ENCODE assay signal across 8 cellular contexts in the genomic region with DNA sequence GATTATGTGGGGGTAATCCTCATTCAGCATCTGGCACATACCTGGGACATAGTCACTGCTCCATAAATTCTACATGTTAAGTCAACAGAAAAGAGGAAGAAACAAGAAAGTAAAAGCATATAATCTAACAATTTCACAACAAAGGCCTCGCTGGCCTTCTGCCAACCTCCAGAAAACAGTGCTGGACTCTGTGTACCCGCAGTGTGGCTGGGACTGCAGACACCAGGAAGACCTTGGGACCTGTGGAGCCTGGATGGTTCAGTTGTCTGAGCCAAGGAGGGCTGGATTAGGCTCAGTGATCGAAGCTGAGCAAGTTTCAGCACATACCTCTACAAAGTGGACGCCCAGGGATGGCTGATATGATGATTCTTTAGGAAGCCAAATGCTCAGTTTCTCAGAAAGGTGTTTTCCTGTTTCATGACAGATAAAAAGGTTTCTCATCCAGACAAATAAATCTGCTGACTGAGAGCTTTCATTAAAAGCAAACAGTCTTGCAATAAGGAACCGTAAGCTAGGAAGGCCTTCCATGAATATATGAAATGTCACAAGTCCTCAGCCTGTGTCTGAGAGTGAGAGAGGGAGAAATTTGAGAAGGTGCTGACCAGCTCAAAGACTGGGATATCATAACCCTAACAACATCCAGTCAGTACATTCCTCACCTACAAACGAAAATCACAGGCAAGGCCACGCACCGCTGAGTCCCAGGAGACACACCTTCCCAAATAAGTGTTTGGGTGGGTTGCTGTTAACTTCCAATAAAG. TPM values are rescaled to one million over a fixed set of nuclear protein-coding genes. Genes with fewer than 3 reads are reported as not detected.
DNase-seq lines count a peak whose midpoint lies in the region; ATAC-seq and TF ChIP-seq lines count a peak whose summit lies in the region.

No MANE protein-coding gene starts in this region.

- TF ChIP-seq CTCF in sigmoid colon (IDR thresholded peaks at IDR 0.05), result no peak

- no peak overlapping the region for H3K4me3 Mint-ChIP-seq in activated CD8-positive, alpha-beta T cell treated with anti-CD3 and anti-CD28 coated beads, Interleukin-2, amount 10 ng/mL, durations not matched to agents 7 days and 5 days

- H3K27ac Mint-ChIP-seq in activated CD8-positive, alpha-beta T cell treated with anti-CD3 and anti-CD28 coated beads, Interleukin-2, amount 10 ng/mL, durations not matched to agents 7 days and 5 days, result peak overlapping the region; percentile 13

- CTCF ChIA-PET in activated CD8-positive, alpha-beta T cell treated with anti-CD3 and anti-CD28 coated beads, Interleukin-2, amount 10 ng/mL, durations not matched to agents 7 days and 5 days (lab: Charles Lee), result interaction anchor here (1.1 to 2.2 kb wide), 4 partner anchors 27 to 146 kb away, joined by 3 to 8 read pairs (median 3); no protein-coding TSS in a partner anchor

- H3K4me3 ChIP-seq in sigmoid colon, result no peak overlapping the region

- H3K9me3 Mint-ChIP-seq in activated CD8-positive, alpha-beta T cell treated with anti-CD3 and anti-CD28 coated beads, Interleukin-2, amount 10 ng/mL, durations not matched to agents 7 days and 5 days (ENCODE audit: insufficient read depth), result no peaks in the 10 kb centered on the region

- H3K27me3 Mint-ChIP-seq in activated CD8-positive, alpha-beta T cell treated with anti-CD3 and anti-CD28 coated beads, Interleukin-2, amount 10 ng/mL, durations not matched to agents 7 days and 5 days (ENCODE audit: low read depth), result no peaks in the 10 kb centered on the region

- H3K36me3 ChIP-seq in sigmoid colon, result no peaks in the 10 kb centered on the region

- peaks cover 48% of the 10 kb centered on the region for H3K36me3 Mint-ChIP-seq in activated CD8-positive, alpha-beta T cell treated with anti-CD3 and anti-CD28 coated beads, Interleukin-2, amount 10 ng/mL, durations not matched to agents 7 days and 5 days (ENCODE audit: low read depth)

- DNase-seq in HuH-7.5 (ENCODE audit: low spot score) (peak; percentile 69), left cardiac atrium (peak; percentile 80), sigmoid colon (peak; percentile 93), DMS114 treated with DMSO at 0.1 percent for 48 hours (lab: John Stamatoyannopoulos, UW; ENCODE audit: unreplicated experiment) (no peak), GM19240 (ENCODE audit: insufficient read length, low spot score) (no peak)
- no peak for DNase-seq in activated CD8-positive, alpha-beta T cell treated with anti-CD3 and anti-CD28 coated beads, Interleukin-2, amount 10 ng/mL, durations not matched to agents 7 days and 5 days

- 23 to 51% methylated on average over 8 of the region's 8 CpGs for WGBS in sigmoid colon, 2 donors

- H3K4me1 Mint-ChIP-seq in activated CD8-positive, alpha-beta T cell treated with anti-CD3 and anti-CD28 coated beads, Interleukin-2, amount 10 ng/mL, durations not matched to agents 7 days and 5 days (ENCODE audit: low read depth), result peaks cover 73% of the 10 kb centered on the region

- no peaks in the 10 kb centered on the region for H3K9me3 ChIP-seq in sigmoid colon

- no peaks in the 10 kb centered on the region for H3K27me3 ChIP-seq in sigmoid colon

- peak overlapping the region; percentile 85 to 98 (median 91) for H3K27ac ChIP-seq in sigmoid colon

- no peak for ATAC-seq in activated CD8-positive, alpha-beta T cell treated with anti-CD3 and anti-CD28 coated beads, Interleukin-2, amount 10 ng/mL, durations not matched to agents 7 days and 5 days
- ATAC-seq in left cardiac atrium (peak; percentile 21 to 35), GM21447 (IDR thresholded peaks at IDR 0.05; ENCODE audit: unreplicated experiment) (no peak), HG02870 (IDR thresholded peaks at IDR 0.05; ENCODE audit: unreplicated experiment) (no peak)

- POLR2A ChIA-PET in activated CD8-positive, alpha-beta T cell treated with anti-CD3 and anti-CD28 coated beads, Interleukin-2, amount 10 ng/mL, durations not matched to agents 7 days and 5 days (lab: Charles Lee), result interaction anchor here (0.9 to 2.0 kb wide), 4 partner anchors 11 to 59 kb away, joined by 3 to 8 read pairs (median 4); no protein-coding TSS in a partner anchor

- TF ChIP-seq EP300 in sigmoid colon (IDR thresholded peaks at IDR 0.05), result peak in 1 of 4 donors; percentile 43

- H3K4me1 ChIP-seq in sigmoid colon, result peaks cover 5 to 100% (median 99%) of the 10 kb centered on the region in 4 donors

- intact Hi-C loops in left cardiac atrium (cut with DNase I) (no loop called here), sigmoid colon (cut with DNase I) (loop anchor here (5.0 kb wide), 1 partner anchor 45 kb away; no protein-coding TSS in a partner anchor)

- no peak for TF ChIP-seq POLR2A in sigmoid colon (IDR thresholded peaks at IDR 0.05)

RNA-seq across cellular contexts. Expression of a gene that starts 48.4 kb away (rescaled TPM):
- total RNA-seq in activated CD8-positive, alpha-beta T cell treated with anti-CD3 and anti-CD28 coated beads, Interleukin-2, amount 10 ng/mL, durations not matched to agents 7 days and 5 days, result 100 to 1,000 TPM; 492 to 518 TPM
- 100 to 1,000 TPM; 227 to 254 TPM for total RNA-seq in left cardiac atrium
- total RNA-seq in sigmoid colon, result 100 to 1,000 TPM; 128 to 214 (median 145) TPM
- 100 to 1,000 TPM; 372 to 454 (median 393) TPM for polyA plus RNA-seq in sigmoid colon

Comparison
In these comparisons a context has a peak if more than half of its experiments do, and no peak if none do; other contexts are left out.
1. DNase-seq: peak in HuH-7.5 (single experiment), left cardiac atrium (single experiment) and sigmoid colon (single experiment); none in activated CD8-positive, alpha-beta T cell treated with anti-CD3 and anti-CD28 coated beads, Interleukin-2, amount 10 ng/mL, durations not matched to agents 7 days and 5 days (single experiment), DMS114 treated with DMSO at 0.1 percent for 48 hours (single experiment) and GM19240 (single experiment).
2. ATAC-seq: peak in left cardiac atrium (2 of 2); none in activated CD8-positive, alpha-beta T cell treated with anti-CD3 and anti-CD28 coated beads, Interleukin-2, amount 10 ng/mL, durations not matched to agents 7 days and 5 days (single experiment), GM21447 (single experiment) and HG02870 (single experiment).